In genomic region chr17:6936370-6937028, GRCh38 we compare ENCODE assay signal across 1 cellular context.
TF ChIP-seq lines count a peak whose summit lies in the region.

No MANE protein-coding gene starts in this region.

TF ChIP-seq in GM12878, 131 proteins besides CTCF, POLR2A, EP300 and RAD21 (continued from another document):
- TF ChIP-seq ZBTB33 (IDR thresholded peaks at IDR 0.05) (no peak), HDAC2 (IDR thresholded peaks at IDR 0.05) (no peak), IRF5 (IDR thresholded peaks at IDR 0.05; ENCODE audit: borderline replicate concordance) (no peak), ZBTB11 (CRISPR knock-in tag; IDR thresholded peaks at IDR 0.05) (no peak), NFYA (IDR thresholded peaks at IDR 0.05; ENCODE audit: borderline replicate concordance, low read depth, low read length) (no peak), FOXM1 (IDR thresholded peaks at IDR 0.05; ENCODE audit: low read depth, low read length) (no peak), CHD4 (IDR thresholded peaks at IDR 0.05) (no peak)
